ENCODE assay signal across 1 cellular context in the genomic region with DNA sequence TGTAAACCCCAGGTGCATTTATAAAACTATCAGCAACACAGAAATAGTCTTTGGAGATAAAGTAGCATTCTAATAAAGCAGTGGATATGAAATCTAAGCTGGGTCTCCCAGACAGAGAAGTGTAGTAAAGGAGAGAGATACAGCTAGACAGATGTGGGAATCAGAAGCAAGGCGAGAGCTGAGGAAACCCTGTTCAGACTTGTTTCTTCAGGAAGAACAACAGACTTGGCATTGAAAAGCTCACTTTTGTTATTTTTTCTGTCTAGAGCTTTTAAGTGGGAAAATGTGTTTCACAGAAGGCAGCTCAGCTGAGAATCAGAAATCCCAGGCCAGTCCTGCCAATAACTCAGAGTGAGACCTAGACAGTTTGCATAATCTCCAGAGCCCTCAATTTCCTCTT.
TF ChIP-seq lines count a peak whose summit lies in the region.

No MANE protein-coding gene starts in this region.

TF ChIP-seq in H1, 55 proteins besides CTCF, POLR2A, EP300 and RAD21:
- TF ChIP-seq CHD1 (IDR thresholded peaks at IDR 0.05; ENCODE audit: low read depth, low read length): no peak
- TF ChIP-seq JUND (IDR thresholded peaks at IDR 0.05; ENCODE audit: low read length): no peak
- no peak for TF ChIP-seq SRF (IDR thresholded peaks at IDR 0.05; ENCODE audit: low read depth, low read length)
- TF ChIP-seq EZH2 (IDR thresholded peaks at IDR 0.05; ENCODE audit: low read depth, low read length, severe bottlenecking): no peak
- no peak for TF ChIP-seq CHD2 (IDR thresholded peaks at IDR 0.05; ENCODE audit: low read length)
- TF ChIP-seq CBX8 (IDR thresholded peaks at IDR 0.05; ENCODE audit: borderline replicate concordance, low read depth, low read length): no peak
- TF ChIP-seq CBX5 (IDR thresholded peaks at IDR 0.05; ENCODE audit: low read depth, low read length): no peak
- no peak for TF ChIP-seq CREB1 (IDR thresholded peaks at IDR 0.05)
TF ChIP-seq in H1: peak in this region for 0.
